27 cellular contexts compared by ENCODE assay signal in the genomic region with DNA sequence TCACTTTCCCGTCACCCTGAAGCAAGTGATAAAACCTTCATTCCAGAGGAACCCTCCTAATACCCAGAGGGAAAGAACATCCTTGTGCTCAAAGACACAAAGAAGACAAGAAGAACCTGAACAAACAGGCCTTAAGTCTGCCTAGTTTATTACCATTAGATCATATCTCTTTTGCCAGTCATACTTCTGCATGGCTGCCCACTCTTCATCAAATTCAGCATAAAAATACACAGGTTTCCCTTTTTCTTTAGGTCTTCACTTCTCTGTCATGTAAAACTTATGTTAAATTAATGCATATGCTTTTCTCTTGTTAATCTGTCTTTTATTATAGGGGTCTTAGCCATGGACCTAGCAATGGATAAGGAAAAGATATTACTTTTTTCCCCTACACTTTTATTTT.
"Had no signal": no experiment of that assay in that cellular context is flagged by ENCODE, and none has a peak within 500 bp of the region (broad histone marks: within the 10 kb centered on the region; RNA-seq: fewer than 3 reads in every experiment).

No MANE protein-coding gene starts in this region.

- H3K27ac Mint-ChIP-seq: activated CD8-positive, alpha-beta T cell treated with anti-CD3 and anti-CD28 coated beads for 36 hours; activated naive CD8-positive, alpha-beta T cell; activated T-helper 17 cell treated with anti-CD3 and anti-CD28 coated beads, Interleukin-2, amount 50 U/mL, for 72 hours; effector memory CD8-positive, alpha-beta T cell; T-helper 17 cell; T-helper 2 cell treated with Interferon-gamma antibody and Interleukin-4, amounts not matched to agents 5 μg/mL and 100 μg/mL, for 36 hours had no signal

- H3K4me1 Mint-ChIP-seq: activated T-helper 17 cell treated with anti-CD3 and anti-CD28 coated beads, Interleukin-2, amount 50 U/mL, for 72 hours; T-helper 17 cell had no signal

- DNase-seq: activated CD4-positive, alpha-beta T cell treated with anti-CD3 and anti-CD28 coated beads for 48 hours; activated CD4-positive, alpha-beta T cell treated with anti-CD3 and anti-CD28 coated beads, Interleukin-2, amount 50 U/mL, for 1 hour; activated CD4-positive, alpha-beta T cell treated with anti-CD3 and anti-CD28 coated beads, Interleukin-2, amount 50 U/mL, for 48 hours; activated CD8-positive, alpha-beta memory T cell treated with anti-CD3 and anti-CD28 coated beads for 24 hours; activated CD8-positive, alpha-beta T cell treated with anti-CD3 and anti-CD28 coated beads for 36 hours; activated effector memory CD4-positive, alpha-beta T cell treated with Interleukin-2 at 50 U/mL for 16 hours; activated gamma-delta T cell treated with Interleukin-2 at 50 U/mL for 16 hours; activated naive CD4-positive, alpha-beta T cell treated with anti-CD3 and anti-CD28 coated beads, Interleukin-2, amount 50 U/mL, for 16 hours; activated naive CD4-positive, alpha-beta T cell treated with Interleukin-2 at 50 U/mL for 16 hours; activated T-cell treated with anti-CD3 and anti-CD28 coated beads, Interleukin-2, amount 50 U/mL, for 4 hours; amniotic stem cell; anterior cingulate cortex; caudate nucleus; cortex of kidney; dermis blood vessel endothelial cell; effector CD4-positive, alpha-beta T cell; effector memory CD8-positive, alpha-beta T cell; esophagus squamous epithelium; glutamatergic neuron; heart left ventricle; T-helper 1 cell; T-helper 17 cell; T1000 had no signal

- H3K27me3 ChIP-seq: esophagus squamous epithelium, heart left ventricle had no signal

- ATAC-seq: activated CD8-positive, alpha-beta T cell treated with anti-CD3 and anti-CD28 coated beads for 36 hours; activated T-cell treated with anti-CD3 and anti-CD28 coated beads, Interleukin-2, amount 50 U/mL, for 4 hours; activated T-helper 17 cell treated with anti-CD3 and anti-CD28 coated beads, Interleukin-2, amount 50 U/mL, for 72 hours; effector memory CD8-positive, alpha-beta T cell; T-helper 17 cell had no signal

- H3K36me3 ChIP-seq: esophagus squamous epithelium, heart left ventricle had no signal

- H3K4me3 ChIP-seq: esophagus squamous epithelium, heart left ventricle had no signal

- H3K4me1 ChIP-seq: esophagus squamous epithelium had no signal

- H3K27ac ChIP-seq: epithelial cell of prostate, esophagus squamous epithelium, heart left ventricle had no signal

- H3K27me3 Mint-ChIP-seq: activated CD8-positive, alpha-beta T cell treated with anti-CD3 and anti-CD28 coated beads for 36 hours; activated naive CD8-positive, alpha-beta T cell; activated T-helper 17 cell treated with anti-CD3 and anti-CD28 coated beads, Interleukin-2, amount 50 U/mL, for 72 hours; effector memory CD8-positive, alpha-beta T cell; T-helper 17 cell had no signal

- H3K4me3 Mint-ChIP-seq: activated CD8-positive, alpha-beta T cell treated with anti-CD3 and anti-CD28 coated beads for 36 hours; activated naive CD8-positive, alpha-beta T cell; activated T-cell treated with anti-CD3 and anti-CD28 coated beads, Interleukin-2, amount 50 U/mL, for 4 hours; activated T-helper 17 cell treated with anti-CD3 and anti-CD28 coated beads, Interleukin-2, amount 50 U/mL, for 72 hours; effector memory CD8-positive, alpha-beta T cell; T-helper 17 cell; T-helper 2 cell treated with Interferon-gamma antibody and Interleukin-4, amounts not matched to agents 5 μg/mL and 100 μg/mL, for 36 hours had no signal
